ENCODE assay signal across 8 cellular contexts in genomic region chr6:5003604-5004372, GRCh38. TPM values are rescaled to one million over a fixed set of nuclear protein-coding genes. Genes with fewer than 3 reads are reported as not detected.
A peak's percentile ranks its signal among the peaks of the same experiment; 100 is the strongest.
DNase-seq lines count a peak whose midpoint lies in the region; ATAC-seq and TF ChIP-seq lines count a peak whose summit lies in the region.

Gene RPP40, minus strand, starts transcription at chr6:5004037. Its CDS starts 35 bp downstream, at chr6:5004002.

- peaks cover 12% of the 10 kb centered on the region; the same call in 1 of the 2 replicates for H3F3A ChIP-seq in GM23338 (replicated peaks; ENCODE audit: low read depth)

- peaks cover 7% of the 10 kb centered on the region for H3K4me1 ChIP-seq in GM23338 (ENCODE audit: insufficient read depth)

- peak within 1 kb of the TSS; percentile 94 for H3K4me2 ChIP-seq in GM23338

- H3K9me2 ChIP-seq in GM23338 (ENCODE audit: insufficient read depth), result no peaks in the 10 kb centered on the region

- H4K20me1 ChIP-seq in GM23338 (replicated peaks; ENCODE audit: insufficient read depth), result no peaks in the 10 kb centered on the region

- peak within 1 kb of the TSS; percentile 89 for H3K27ac ChIP-seq in GM23338 (ENCODE audit: low read depth)

- peaks cover 6% of the 10 kb centered on the region for H3K4me1 Mint-ChIP-seq in GM23338
- peaks cover 7% of the 10 kb centered on the region for H3K4me1 Mint-ChIP-seq in activated T-helper 2 cell treated with anti-CD3 and anti-CD28 coated beads, Interferon-gamma antibody, Interleukin-2, Interleukin-4, amounts not matched to agents 10 μg/mL and 5 μg/mL and 100 μg/mL, durations not matched to agents 14 hours and 24 hours and 36 hours (ENCODE audit: low read depth)
- no peaks in the 10 kb centered on the region for H3K4me1 Mint-ChIP-seq in natural killer cell treated with Interleukin-12 subunit alpha and Interleukin-12 subunit beta and Interleukin-15 and Interleukin-18, amount 100 ng/mL, for 72 hours (ENCODE audit: low read depth in 2 of 2)

- peak within 1 kb of the TSS; percentile 96 for H3K27ac Mint-ChIP-seq in GM23338
- H3K27ac Mint-ChIP-seq in activated T-helper 2 cell treated with anti-CD3 and anti-CD28 coated beads, Interferon-gamma antibody, Interleukin-2, Interleukin-4, amounts not matched to agents 10 μg/mL and 5 μg/mL and 100 μg/mL, durations not matched to agents 14 hours and 24 hours and 36 hours, result peak within 1 kb of the TSS; percentile 96
- H3K27ac Mint-ChIP-seq in natural killer cell treated with Interleukin-12 subunit alpha and Interleukin-12 subunit beta and Interleukin-15 and Interleukin-18, amount 100 ng/mL, for 72 hours, result peak within 1 kb of the TSS; percentile 83 to 85

- H2AFZ ChIP-seq in GM23338, result peak within 1 kb of the TSS; percentile 100

- peak; percentile 68 to 71 for TF ChIP-seq CTCF in GM23338 (conservative IDR thresholded peaks at IDR 0.05; ENCODE audit: low read depth in 2 of 2)

- DNase-seq in EL (peak; percentile 98), GM23338 (ENCODE audit: low spot score) (peak; percentile 98), LHCN-M2 (ENCODE audit: low read depth) (peak; percentile 95), RPMI7951 (ENCODE audit: low read depth) (peak; percentile 97), fibroblast of peridontal ligament (ENCODE audit: extremely low read depth) (peak; percentile 93)
- peak; percentile 97 for DNase-seq in activated T-helper 2 cell treated with anti-CD3 and anti-CD28 coated beads, Interferon-gamma antibody, Interleukin-2, Interleukin-4, amounts not matched to agents 10 μg/mL and 5 μg/mL and 100 μg/mL, durations not matched to agents 14 hours and 24 hours and 36 hours (ENCODE audit: low spot score)
- peak; percentile 98 for DNase-seq in natural killer cell treated with Interleukin-12 subunit alpha and Interleukin-12 subunit beta and Interleukin-15 and Interleukin-18, amount 100 ng/mL, for 72 hours (ENCODE audit: low spot score)
- peak; percentile 99 for DNase-seq in stimulated activated naive CD8-positive, alpha-beta T cell treated with anti-CD3 and anti-CD28 coated beads, Interleukin-15, Interleukin-2, amounts not matched to agents 100 U/mL and 50 U/mL, for 24 hours

- peak within 1 kb of the TSS; percentile 93 for H3K4me3 ChIP-seq in GM23338

- no peaks in the 10 kb centered on the region for H3K9me3 Mint-ChIP-seq in GM23338
- H3K9me3 Mint-ChIP-seq in activated T-helper 2 cell treated with anti-CD3 and anti-CD28 coated beads, Interferon-gamma antibody, Interleukin-2, Interleukin-4, amounts not matched to agents 10 μg/mL and 5 μg/mL and 100 μg/mL, durations not matched to agents 14 hours and 24 hours and 36 hours, result no peaks in the 10 kb centered on the region
- no peaks in the 10 kb centered on the region for H3K9me3 Mint-ChIP-seq in natural killer cell treated with Interleukin-12 subunit alpha and Interleukin-12 subunit beta and Interleukin-15 and Interleukin-18, amount 100 ng/mL, for 72 hours

- peak within 1 kb of the TSS; percentile 97 for H3K4me3 Mint-ChIP-seq in GM23338
- peak within 1 kb of the TSS; percentile 91 for H3K4me3 Mint-ChIP-seq in activated T-helper 2 cell treated with anti-CD3 and anti-CD28 coated beads, Interferon-gamma antibody, Interleukin-2, Interleukin-4, amounts not matched to agents 10 μg/mL and 5 μg/mL and 100 μg/mL, durations not matched to agents 14 hours and 24 hours and 36 hours (ENCODE audit: low read depth)
- H3K4me3 Mint-ChIP-seq in natural killer cell treated with Interleukin-12 subunit alpha and Interleukin-12 subunit beta and Interleukin-15 and Interleukin-18, amount 100 ng/mL, for 72 hours, result peak within 1 kb of the TSS; percentile 90

- H3K27me3 ChIP-seq in GM23338 (ENCODE audit: insufficient read depth), result no peaks in the 10 kb centered on the region

- H3K27me3 Mint-ChIP-seq in GM23338 (ENCODE audit: insufficient read depth, low read depth, poor library complexity), result peaks cover 2% of the 10 kb centered on the region
- H3K27me3 Mint-ChIP-seq in activated T-helper 2 cell treated with anti-CD3 and anti-CD28 coated beads, Interferon-gamma antibody, Interleukin-2, Interleukin-4, amounts not matched to agents 10 μg/mL and 5 μg/mL and 100 μg/mL, durations not matched to agents 14 hours and 24 hours and 36 hours (ENCODE audit: low read depth), result no peaks in the 10 kb centered on the region
- no peaks in the 10 kb centered on the region for H3K27me3 Mint-ChIP-seq in natural killer cell treated with Interleukin-12 subunit alpha and Interleukin-12 subunit beta and Interleukin-15 and Interleukin-18, amount 100 ng/mL, for 72 hours

- ATAC-seq in GM23338, result peak; percentile 97
- ATAC-seq in natural killer cell treated with Interleukin-12 subunit alpha and Interleukin-12 subunit beta and Interleukin-15 and Interleukin-18, amount 100 ng/mL, for 72 hours, result peak; percentile 99
- peak; percentile 98 for ATAC-seq in stimulated activated naive CD8-positive, alpha-beta T cell treated with anti-CD3 and anti-CD28 coated beads, Interleukin-15, Interleukin-2, amounts not matched to agents 100 U/mL and 50 U/mL, for 24 hours

- no peaks in the 10 kb centered on the region for H3K36me3 ChIP-seq in GM23338 (ENCODE audit: insufficient read depth)

- H3K36me3 Mint-ChIP-seq in GM23338 (ENCODE audit: low read depth), result peaks cover 10% of the 10 kb centered on the region; the same call in 2 of the 3 replicates
- H3K36me3 Mint-ChIP-seq in activated T-helper 2 cell treated with anti-CD3 and anti-CD28 coated beads, Interferon-gamma antibody, Interleukin-2, Interleukin-4, amounts not matched to agents 10 μg/mL and 5 μg/mL and 100 μg/mL, durations not matched to agents 14 hours and 24 hours and 36 hours (ENCODE audit: low read depth), result peaks cover 17% of the 10 kb centered on the region
- H3K36me3 Mint-ChIP-seq in natural killer cell treated with Interleukin-12 subunit alpha and Interleukin-12 subunit beta and Interleukin-15 and Interleukin-18, amount 100 ng/mL, for 72 hours, result no peaks in the 10 kb centered on the region

- H3K79me2 ChIP-seq in GM23338 (replicated peaks; ENCODE audit: insufficient read depth), result no peaks in the 10 kb centered on the region

- intact Hi-C loops in activated T-helper 2 cell treated with anti-CD3 and anti-CD28 coated beads, Interferon-gamma antibody, Interleukin-2, Interleukin-4, amounts not matched to agents 10 μg/mL and 5 μg/mL and 100 μg/mL, durations not matched to agents 14 hours and 24 hours and 36 hours (cut with micrococcal nuclease), result loop anchor here (1.0 to 5.0 kb wide), 4 partner anchors 27 to 257 kb away; partner anchors contain the start of genes CDYL and LYRM4

TF ChIP-seq in GM23338, 12 proteins besides CTCF, POLR2A, EP300 and RAD21:
- TF ChIP-seq CREB1 (CRISPR knock-in tag; IDR thresholded peaks at IDR 0.05; ENCODE audit: low read depth) (peak; percentile 74), ZNF331 (CRISPR knock-in tag; IDR thresholded peaks at IDR 0.05; ENCODE audit: low read depth) (no peak), EZH2phosphoT487 (IDR thresholded peaks at IDR 0.05; ENCODE audit: unreplicated experiment) (no peak), ETS1 (IDR thresholded peaks at IDR 0.05) (peak; percentile 70), POLR2AphosphoS5 (IDR thresholded peaks at IDR 0.05; ENCODE audit: low read depth) (peak; percentile 75)

RNA-seq across cellular contexts. Expression of gene RPP40, which starts in this region (rescaled TPM):
- 40.4 and 49.6 TPM in 2 replicates for total RNA-seq in GM23338 (2014; rRNA removed; shearing (Covaris generic))
- 31.2 and 39.3 TPM in 2 replicates for polyA plus RNA-seq in GM23338 (2016; fragmentation: Nextera tagmentation; extraction: Ambion mirVana)
- 38.6 and 53.4 TPM in 2 replicates for total RNA-seq in LHCN-M2 (2014; rRNA removed)
- polyA plus RNA-seq in LHCN-M2 (2012), result 12.6 TPM
- total RNA-seq in RPMI7951 (2014; rRNA removed; shearing (Covaris generic)), result 35.3 and 45.5 TPM in 2 replicates
- total RNA-seq in activated T-helper 2 cell treated with anti-CD3 and anti-CD28 coated beads, Interferon-gamma antibody, Interleukin-2, Interleukin-4, amounts not matched to agents 10 μg/mL and 5 μg/mL and 100 μg/mL, durations not matched to agents 14 hours and 24 hours and 36 hours, result 11.7 and 12.2 TPM in 2 replicates
- total RNA-seq in natural killer cell treated with Interleukin-12 subunit alpha and Interleukin-12 subunit beta and Interleukin-15 and Interleukin-18, amount 100 ng/mL, for 72 hours, result 1 to 10 TPM; 7.3 to 9.1 TPM

Comparison
In these comparisons a context has a peak if more than half of its experiments do, and no peak if none do; other contexts are left out.
1. Peak in every context shown above with its lines: DNase-seq, ATAC-seq, H3K4me3 ChIP-seq and H3K27ac ChIP-seq.